Comparison of ENCODE assay signal across 19 cellular contexts in genomic region chr6:125751334-125751916, GRCh38. TPM values are rescaled to one million over a fixed set of nuclear protein-coding genes. Genes with fewer than 3 reads are reported as not detected.
DNase-seq lines count a peak whose midpoint lies in the region; ATAC-seq, FAIRE-seq and TF ChIP-seq lines count a peak whose summit lies in the region.
"Had no signal": no experiment of that assay in that cellular context is flagged by ENCODE, and none has a peak within 500 bp of the region (broad histone marks: within the 10 kb centered on the region; RNA-seq: fewer than 3 reads in every experiment).

No MANE protein-coding gene starts in this region.

- DNase-seq in left ventricle myocardium inferior (no peak), Right ventricle myocardium inferior (ENCODE audit: missing footprints) (no peak), GM12878 (ENCODE audit: low read depth, low spot score) (no peak), thoracic aorta (ENCODE audit: low spot score) (no peak)
- no peak for DNase-seq in naive thymus-derived CD4-positive, alpha-beta T cell
- DNase-seq in activated CD4-positive, alpha-beta T cell treated with anti-CD3 and anti-CD28 coated beads for 4 hours: no peak
- DNase-seq in activated CD4-positive, alpha-beta memory T cell treated with anti-CD3 and anti-CD28 coated beads for 36 hours: no peak
- DNase-seq: activated CD4-positive, alpha-beta T cell treated with anti-CD3 and anti-CD28 coated beads for 36 hours; activated CD8-positive, alpha-beta memory T cell treated with anti-CD3 and anti-CD28 coated beads, Interleukin-2, amount 50 U/mL, for 48 hours; activated naive CD4-positive, alpha-beta T cell treated with Interleukin-2 at 50 U/mL for 16 hours; DMS79; effector CD4-positive, alpha-beta T cell; mammary epithelial cell; NCI-H1436 treated with DMSO at 0.1 percent for 48 hours had no signal

- H3K27me3 Mint-ChIP-seq in naive thymus-derived CD4-positive, alpha-beta T cell: peaks cover 13 to 81% (median 50%) of the 10 kb centered on the region in 5 donors
- H3K27me3 Mint-ChIP-seq in activated CD4-positive, alpha-beta memory T cell treated with anti-CD3 and anti-CD28 coated beads for 36 hours: peaks cover 55% of the 10 kb centered on the region

- no peak overlapping the region for H2AFZ ChIP-seq in GM12878 (ENCODE audit: control insufficient read depth, low read depth, low read length)

- peaks cover 15% of the 10 kb centered on the region for H3K27me3 ChIP-seq in left ventricle myocardium inferior (ENCODE audit: low read depth)
- H3K27me3 ChIP-seq in GM12878 (replicated peaks in 1 of 2; ENCODE audit: control insufficient read depth in 2 of 2, insufficient read depth in 2 of 2, low read length in 1 of 2): peaks cover 5 to 6% of the 10 kb centered on the region in 2 experiments; a peak in 3 of 4 replicates
- H3K27me3 ChIP-seq in iPS-18a (ENCODE audit: control insufficient read depth, insufficient read depth, low read length): peaks cover 50% of the 10 kb centered on the region
- no peaks in the 10 kb centered on the region for H3K27me3 ChIP-seq in thoracic aorta (replicated peaks; ENCODE audit: insufficient read depth)
- H3K27me3 ChIP-seq in naive thymus-derived CD4-positive, alpha-beta T cell (ENCODE audit: control insufficient read depth in 2 of 2, insufficient read depth in 2 of 2, low read length in 2 of 2): peaks cover 14 to 19% of the 10 kb centered on the region in 2 donors

- H3K4me3 Mint-ChIP-seq in naive thymus-derived CD4-positive, alpha-beta T cell: peak overlapping the region in 1 of 10 donors; percentile 0
- no peak overlapping the region for H3K4me3 Mint-ChIP-seq in activated CD4-positive, alpha-beta memory T cell treated with anti-CD3 and anti-CD28 coated beads for 36 hours

- ATAC-seq in Right ventricle myocardium inferior (no peak), GM12878 (no peak), thoracic aorta (ENCODE audit: insufficient number of reproducible peaks, low FRiP score, low read depth) (no peak)
- ATAC-seq in naive thymus-derived CD4-positive, alpha-beta T cell: no peak
- ATAC-seq: activated CD4-positive, alpha-beta T cell treated with anti-CD3 and anti-CD28 coated beads for 36 hours had no signal

- intact Hi-C loops in left ventricle myocardium inferior (cut with micrococcal nuclease) (loop anchor here (5.0 kb wide), 1 partner anchor 439 kb away; no protein-coding TSS in a partner anchor), Right ventricle myocardium inferior (cut with DNase I) (loop anchor here (5.0 to 10.0 kb wide), 3 partner anchors 214 to 597 kb away; partner anchors contain the start of gene TPD52L1), GM12878 (cut with micrococcal nuclease; ENCODE audit: unreplicated experiment) (no loop called here)
- intact Hi-C loops in naive thymus-derived CD4-positive, alpha-beta T cell (cut with micrococcal nuclease): loop anchor here in 1 of 2 donors (5.0 kb wide), 3 partner anchors 54 to 879 kb away; partner anchors contain the start of gene TPD52L1
- intact Hi-C loops in activated CD4-positive, alpha-beta memory T cell treated with anti-CD3 and anti-CD28 coated beads for 36 hours (cut with micrococcal nuclease): loop anchor here (5.0 kb wide), 1 partner anchor 239 kb away; no protein-coding TSS in a partner anchor

- peaks cover 21 to 45% (median 31%) of the 10 kb centered on the region in 7 donors for H3K4me1 Mint-ChIP-seq in naive thymus-derived CD4-positive, alpha-beta T cell
- peaks cover 23% of the 10 kb centered on the region for H3K4me1 Mint-ChIP-seq in activated CD4-positive, alpha-beta memory T cell treated with anti-CD3 and anti-CD28 coated beads for 36 hours (ENCODE audit: low read depth)

- POLR2A ChIA-PET in GM12878 (lab: Charles Lee): interaction anchor here (0.5 kb wide), 1 partner anchor 439 kb away, joined by 6 read pairs; no protein-coding TSS in a partner anchor
- POLR2A ChIA-PET in naive thymus-derived CD4-positive, alpha-beta T cell (lab: Charles Lee): interaction anchor here (0.6 to 2.4 kb wide), 5 partner anchors 28 to 441 kb away, joined by 3 to 9 read pairs (median 5); partner anchors contain the start of genes NCOA7 and TRMT11
- POLR2A ChIA-PET in activated CD4-positive, alpha-beta memory T cell treated with anti-CD3 and anti-CD28 coated beads for 36 hours (lab: Charles Lee): interaction anchor here (1.3 kb wide), 1 partner anchor 30 kb away, joined by 3 read pairs; no protein-coding TSS in a partner anchor

- H3K79me2 ChIP-seq in GM12878 (ENCODE audit: control insufficient read depth, insufficient read depth, low read length): no peaks in the 10 kb centered on the region

- H3K36me3 Mint-ChIP-seq in naive thymus-derived CD4-positive, alpha-beta T cell: no peaks in the 10 kb centered on the region
- H3K36me3 Mint-ChIP-seq in activated CD4-positive, alpha-beta memory T cell treated with anti-CD3 and anti-CD28 coated beads for 36 hours: no peaks in the 10 kb centered on the region

- 24% methylated on average over 6 of the region's 6 CpGs for WGBS in GM12878 (ENCODE audit: insufficient coverage, insufficient replicate concordance, low lambda C conversion rate, missing lambda C conversion rate)

- peak; percentile 75 for FAIRE-seq in GM12878 (lab: Jason Lieb, UNC)

- H3K27ac Mint-ChIP-seq in naive thymus-derived CD4-positive, alpha-beta T cell: peak overlapping the region in 3 of 9 donors; percentile 38 to 59 (median 45)
- no peak overlapping the region for H3K27ac Mint-ChIP-seq in activated CD4-positive, alpha-beta memory T cell treated with anti-CD3 and anti-CD28 coated beads for 36 hours
- H3K27ac Mint-ChIP-seq: activated CD4-positive, alpha-beta T cell treated with anti-CD3 and anti-CD28 coated beads for 36 hours had no signal

- peak overlapping the region; percentile 79 for H3K4me3 ChIP-seq in left ventricle myocardium inferior
- no peak overlapping the region; the same call in 1 of the 2 replicates for H3K4me3 ChIP-seq in GM12878
- H3K4me3 ChIP-seq in iPS-18a (ENCODE audit: low read length): peak overlapping the region; percentile 91
- peak overlapping the region; percentile 98 for H3K4me3 ChIP-seq in thoracic aorta
- H3K4me3 ChIP-seq in naive thymus-derived CD4-positive, alpha-beta T cell (ENCODE audit: low read length): no peak overlapping the region

- peaks cover 0 to 2% (median 0%) of the 10 kb centered on the region in 11 donors for H3K9me3 Mint-ChIP-seq in naive thymus-derived CD4-positive, alpha-beta T cell
- H3K9me3 Mint-ChIP-seq in activated CD4-positive, alpha-beta memory T cell treated with anti-CD3 and anti-CD28 coated beads for 36 hours: no peaks in the 10 kb centered on the region

- H3K27ac ChIP-seq in left ventricle myocardium inferior (replicated peaks) (peak overlapping the region; percentile 95), GM12878 (ENCODE audit: control insufficient read depth, insufficient read depth) (no peak overlapping the region), iPS-18a (ENCODE audit: low read length) (no peak overlapping the region), thoracic aorta (peak overlapping the region; percentile 99)
- H3K27ac ChIP-seq in naive thymus-derived CD4-positive, alpha-beta T cell (ENCODE audit: low read depth, low read length): no peak overlapping the region
- H3K27ac ChIP-seq: HL-60 had no signal

- RAD21 ChIA-PET in GM12878 (lab: Charles Lee; ENCODE audit: unreplicated experiment): interaction anchor here (1.0 to 10.1 kb wide), 3 partner anchors 36 to 439 kb away, joined by 3 to 134 read pairs (median 5); no protein-coding TSS in a partner anchor

- H4K20me1 ChIP-seq in GM12878 (ENCODE audit: control insufficient read depth, insufficient read depth): no peaks in the 10 kb centered on the region

- TF ChIP-seq RAD21 in GM12878 (IDR thresholded peaks at IDR 0.05; ENCODE audit: insufficient read depth, low read depth, low read length): no peak

- no peak overlapping the region for H3K4me2 ChIP-seq in GM12878 (ENCODE audit: control insufficient read depth, insufficient read depth)

- H3K9me3 ChIP-seq in left ventricle myocardium inferior (replicated peaks) (no peaks in the 10 kb centered on the region), GM12878 (replicated peaks; ENCODE audit: control insufficient read depth, insufficient read depth, low read length) (no peaks in the 10 kb centered on the region), iPS-18a (ENCODE audit: control insufficient read depth, low read depth, low read length) (no peaks in the 10 kb centered on the region), thoracic aorta (no peaks in the 10 kb centered on the region)
- no peaks in the 10 kb centered on the region for H3K9me3 ChIP-seq in naive thymus-derived CD4-positive, alpha-beta T cell (ENCODE audit: control insufficient read depth in 2 of 3, low read length in 3 of 3)

- SMC1A ChIA-PET in GM12878 (lab: Charles Lee; ENCODE audit: uncharacterized antibody, unreplicated experiment): interaction anchor here (0.9 to 2.9 kb wide), 12 partner anchors 10 to 450 kb away, joined by 3 to 13 read pairs (median 4); partner anchors contain the start of gene HDDC2

- TF ChIP-seq EP300 in GM12878 (IDR thresholded peaks at IDR 0.05; ENCODE audit: borderline replicate concordance in 1 of 2, control insufficient read depth in 1 of 2, low read depth in 2 of 2, low read length in 2 of 2): no peak

- no TSS peak for BruUV-seq in GM12878 (replicated peaks; lab: Mats Ljungman, UMichigan)

- H3K4me1 ChIP-seq in left ventricle myocardium inferior (peaks cover 59% of the 10 kb centered on the region), GM12878 (ENCODE audit: control insufficient read depth, insufficient read depth, low read length) (peaks cover 9% of the 10 kb centered on the region), iPS-18a (ENCODE audit: control insufficient read depth, low read depth, low read length) (peaks cover 52% of the 10 kb centered on the region), thoracic aorta (ENCODE audit: control insufficient read depth in 1 of 2, low read depth in 2 of 2) (peaks cover 25 to 38% of the 10 kb centered on the region in 2 donors)
- H3K4me1 ChIP-seq in naive thymus-derived CD4-positive, alpha-beta T cell (ENCODE audit: control insufficient read depth in 2 of 2, insufficient read depth in 2 of 2, low read length in 2 of 2): peaks cover 23 to 32% of the 10 kb centered on the region in 2 donors

- H3K36me3 ChIP-seq in left ventricle myocardium inferior (peaks cover 17% of the 10 kb centered on the region), GM12878 (ENCODE audit: control insufficient read depth in 2 of 2, insufficient read depth in 2 of 2, low read length in 1 of 2) (no peaks in the 10 kb centered on the region), iPS-18a (ENCODE audit: control insufficient read depth, low read depth, low read length) (no peaks in the 10 kb centered on the region), thoracic aorta (peaks cover 8% of the 10 kb centered on the region)
- H3K36me3 ChIP-seq in naive thymus-derived CD4-positive, alpha-beta T cell (ENCODE audit: control insufficient read depth in 2 of 3, insufficient read depth in 3 of 3, low read length in 3 of 3): no peaks in the 10 kb centered on the region

- CTCF ChIA-PET in GM12878 (lab: Yijun Ruan, JAX): interaction anchor here (0.5 to 10.9 kb wide), 18 partner anchors 9 to 438 kb away, joined by 3 to 306 read pairs (median 3); partner anchors contain the start of gene HINT3
- CTCF ChIA-PET in naive thymus-derived CD4-positive, alpha-beta T cell (lab: Charles Lee): interaction anchor here (0.7 to 1.8 kb wide), 4 partner anchors 27 to 459 kb away, joined by 3 to 8 read pairs (median 4); no protein-coding TSS in a partner anchor
- CTCF ChIA-PET in activated CD4-positive, alpha-beta memory T cell treated with anti-CD3 and anti-CD28 coated beads for 36 hours (lab: Charles Lee): interaction anchor here (0.7 to 1.8 kb wide), 8 partner anchors 10 to 453 kb away, joined by 3 to 7 read pairs (median 4); no protein-coding TSS in a partner anchor

- TF ChIP-seq CTCF in left ventricle myocardium inferior (IDR thresholded peaks at IDR 0.05; ENCODE audit: borderline replicate concordance) (no peak), GM12878 (IDR thresholded peaks at IDR 0.05 in 2 of 3, conservative IDR thresholded peaks at IDR 0.05 in 1 of 3; ENCODE audit: control insufficient read depth in 2 of 3, extremely low read depth in 1 of 3, insufficient read depth in 1 of 3, low read depth in 3 of 3, low read length in 3 of 3) (no peak), thoracic aorta (IDR thresholded peaks at IDR 0.05) (no peak)

- H3K9ac ChIP-seq in GM12878 (ENCODE audit: control insufficient read depth, insufficient read depth, low read length) (no peak overlapping the region), iPS-18a (ENCODE audit: low read length) (no peak overlapping the region)

- no peak for TF ChIP-seq POLR2A in GM12878 (IDR thresholded peaks at IDR 0.05; ENCODE audit: low read depth, low read length)

- in situ Hi-C loops in GM12878 (cut with MboI): loop anchor here (25.0 kb wide), 3 partner anchors 589 to 1361 kb away; partner anchors contain the start of genes RSPO3 and TPD52L1

RNA-seq across cellular contexts. Expression of gene HEY2, which starts 2.0 kb away (rescaled TPM):
- total RNA-seq in left ventricle myocardium inferior (25.6 TPM), Right ventricle myocardium inferior (57.5 TPM), GM12878 (2014; rRNA removed) (0.11 TPM in 1 of 2 replicates, not detected in the other), GM12878 (2014; rRNA removed; fragmentation: Illumina TruSeq; extraction: Trizol) (0.09 TPM in 1 of 2 replicates, not detected in the other), GM12878 (2021) (0.08 and 0.11 TPM in 2 replicates), thoracic aorta (10 to 100 TPM; 26.5 to 40.9 TPM)
- total RNA-seq in GM12878 (2013; cell fraction: nucleolus; rRNA removed): 0.17 TPM in 1 of 2 replicates, not detected in the other
- 0.22 TPM for polyA plus RNA-seq in GM12878 (2011; ENCODE audit: low read depth)
- polyA plus RNA-seq in GM12878 (2011; rRNA removed) (not detected in 2 replicates), GM12878 (2014; fragmentation: Illumina TruSeq; extraction: Trizol) (0.01 TPM in 1 of 2 replicates, not detected in the other), GM12878 (2014; fragmentation: Nextera tagmentation; extraction: Ambion mirVana) (not detected), GM12878 (2014; rRNA removed) (0.08 and 0.09 TPM in 2 replicates), GM12878 (2016; fragmentation: Nextera tagmentation; extraction: Ambion mirVana) (under 1 TPM; 0.14 to 0.32 TPM)
- not detected in 2 replicates for polyA plus RNA-seq in GM12878 (2011; cell fraction: cytosol; rRNA removed)
- 0.04 TPM in 1 of 2 replicates, not detected in the other for polyA plus RNA-seq in GM12878 (2011; cell fraction: nucleus; rRNA removed)
- polyA plus RNA-seq in GM12878 (2012): 0.24 TPM in 2 replicates
- polyA minus RNA-seq in GM12878 (2011; rRNA and poly(A)+ RNA removed): not detected in 2 replicates
- polyA minus RNA-seq in GM12878 (2011; cell fraction: cytosol; rRNA and poly(A)+ RNA removed): not detected in 2 replicates
- polyA minus RNA-seq in GM12878 (2011; cell fraction: nucleus; rRNA and poly(A)+ RNA removed): not detected in 2 replicates
- under 1 TPM in 3 of 5 experiments, not detected in 2; 0.34 to 0.46 (median 0.46) TPM for total RNA-seq in naive thymus-derived CD4-positive, alpha-beta T cell
- under 1 TPM; 0.14 to 0.44 TPM for polyA plus RNA-seq in naive thymus-derived CD4-positive, alpha-beta T cell
- not detected for total RNA-seq in activated CD4-positive, alpha-beta memory T cell treated with anti-CD3 and anti-CD28 coated beads for 36 hours
- total RNA-seq: activated CD4-positive, alpha-beta T cell treated with anti-CD3 and anti-CD28 coated beads for 36 hours; LHCN-M2; NCI-H460; renal cortical epithelial cell had no signal
- polyA plus RNA-seq: mammary epithelial cell had no signal

RNA-seq across cellular contexts. Expression of gene NCOA7, which starts 39.3 kb away (rescaled TPM):
- total RNA-seq in left ventricle myocardium inferior (10.3 TPM), Right ventricle myocardium inferior (12.5 TPM), GM12878 (2014; rRNA removed) (24.5 and 29.8 TPM in 2 replicates), GM12878 (2014; rRNA removed; fragmentation: Illumina TruSeq; extraction: Trizol) (43.8 and 44.9 TPM in 2 replicates), GM12878 (2021) (46.1 and 50.3 TPM in 2 replicates), thoracic aorta (10 to 100 TPM; 29.6 to 87.1 TPM)
- 24.6 and 31.1 TPM in 2 replicates for total RNA-seq in GM12878 (2013; cell fraction: nucleolus; rRNA removed)
- 17.0 TPM for polyA plus RNA-seq in GM12878 (2011; ENCODE audit: low read depth)
- polyA plus RNA-seq in GM12878 (2011; rRNA removed) (50.0 and 55.5 TPM in 2 replicates), GM12878 (2014; fragmentation: Illumina TruSeq; extraction: Trizol) (49.7 and 55.3 TPM in 2 replicates), GM12878 (2014; fragmentation: Nextera tagmentation; extraction: Ambion mirVana) (10 to 100 TPM; 18.9 to 28.8 TPM), GM12878 (2014; rRNA removed) (20.1 and 21.4 TPM in 2 replicates), GM12878 (2016; fragmentation: Nextera tagmentation; extraction: Ambion mirVana) (10 to 100 TPM; 32.9 to 35.4 TPM)
- 24.8 and 27.7 TPM in 2 replicates for polyA plus RNA-seq in GM12878 (2011; cell fraction: cytosol; rRNA removed)
- polyA plus RNA-seq in GM12878 (2011; cell fraction: nucleus; rRNA removed): 21.3 and 27.9 TPM in 2 replicates
- polyA plus RNA-seq in GM12878 (2012): 19.6 and 24.0 TPM in 2 replicates
- 80.7 and 105 TPM in 2 replicates for polyA minus RNA-seq in GM12878 (2011; rRNA and poly(A)+ RNA removed)
- 25.5 and 28.4 TPM in 2 replicates for polyA minus RNA-seq in GM12878 (2011; cell fraction: cytosol; rRNA and poly(A)+ RNA removed)
- 19.9 and 34.3 TPM in 2 replicates for polyA minus RNA-seq in GM12878 (2011; cell fraction: nucleus; rRNA and poly(A)+ RNA removed)
- total RNA-seq in naive thymus-derived CD4-positive, alpha-beta T cell: 10 to 100 TPM; 30.6 to 55.6 (median 38.0) TPM
- polyA plus RNA-seq in naive thymus-derived CD4-positive, alpha-beta T cell: 10 to 100 TPM; 12.8 to 23.4 TPM
- 10 to 100 TPM; 42.3 to 43.4 TPM for total RNA-seq in activated CD4-positive, alpha-beta memory T cell treated with anti-CD3 and anti-CD28 coated beads for 36 hours

Comparison
In these comparisons a context has a peak if more than half of its experiments do, and no peak if none do; other contexts are left out.
1. H3K27ac ChIP-seq: peak in left ventricle myocardium inferior (single experiment) and thoracic aorta (2 of 2); none in GM12878 (single experiment), iPS-18a (single experiment) and naive thymus-derived CD4-positive, alpha-beta T cell (single experiment).
2. H3K4me3 ChIP-seq: peak in left ventricle myocardium inferior (single experiment), iPS-18a (single experiment) and thoracic aorta (single experiment); none in GM12878 (single experiment) and naive thymus-derived CD4-positive, alpha-beta T cell (single experiment).
3. RNA of gene HEY2, which starts 2.0 kb away (total RNA-seq): 57.5 TPM in Right ventricle myocardium inferior (single experiment), 26.5 to 40.9 TPM in thoracic aorta and 25.6 TPM in left ventricle myocardium inferior (single experiment); 0.34 to 0.46 TPM in naive thymus-derived CD4-positive, alpha-beta T cell, 0.08 to 0.17 TPM in GM12878 and not detected in activated CD4-positive, alpha-beta memory T cell treated with anti-CD3 and anti-CD28 coated beads for 36 hours; every median in the first group is over 10 times any median in the second.